In genomic region chr4:177339794-177340374, GRCh38 we compare ENCODE assay signal across 9 cellular contexts. TPM values are rescaled to one million over a fixed set of nuclear protein-coding genes. Genes with fewer than 3 reads are reported as not detected.
DNase-seq lines count a peak whose midpoint lies in the region; ATAC-seq, FAIRE-seq and TF ChIP-seq lines count a peak whose summit lies in the region.
"Had no signal": no experiment of that assay in that cellular context is flagged by ENCODE, and none has a peak within 500 bp of the region (broad histone marks: within the 10 kb centered on the region; RNA-seq: fewer than 3 reads in every experiment).

No MANE protein-coding gene starts in this region.

- no peak overlapping the region for H3K4ac ChIP-seq in H1 (replicated peaks; ENCODE audit: insufficient read length, low read depth, low read length)

- DNase-seq in EH (ENCODE audit: low read depth) = peak; percentile 64
- no peak for DNase-seq in Panc1 (ENCODE audit: low read depth, low spot score)
- no peak for DNase-seq in H1 (ENCODE audit: low read depth in 1 of 2, low spot score in 2 of 2)
- DNase-seq in naive thymus-derived CD4-positive, alpha-beta T cell = peak in 6 of 9 donors; percentile 5 to 46 (median 32)
- no peak for DNase-seq in NCI-H1930 (lab: John Stamatoyannopoulos, UW)
- DNase-seq in epidermal melanocyte (ENCODE audit: insufficient read length, low spot score) = no peak

- H2BK15ac ChIP-seq in H1 (ENCODE audit: low read length) = no peak overlapping the region

- no peak overlapping the region for H3K27ac ChIP-seq in Panc1 (ENCODE audit: low read length)
- H3K27ac ChIP-seq in H1 (ENCODE audit: low read depth, low read length) = no peak overlapping the region
- H3K27ac ChIP-seq in naive thymus-derived CD4-positive, alpha-beta T cell (ENCODE audit: low read depth, low read length) = no peak overlapping the region

- peak; percentile 59; the same call in 1 of the 2 replicates for TF ChIP-seq CTCF in Panc1 (IDR thresholded peaks at IDR 0.05)
- peak in 2 of 3 experiments; percentile 31 to 62; a peak in 2 of 4 replicates for TF ChIP-seq CTCF in H1 (IDR thresholded peaks at IDR 0.05; ENCODE audit: control extremely low read depth in 1 of 3, insufficient read depth in 1 of 3, low read depth in 1 of 3, low read length in 3 of 3)

- H3K4me1 Mint-ChIP-seq in naive thymus-derived CD4-positive, alpha-beta T cell = peaks cover 0 to 22% (median 0%) of the 10 kb centered on the region in 7 donors

- no peak overlapping the region for H3K18ac ChIP-seq in H1 (ENCODE audit: extremely low read depth, low read length)

- no peak overlapping the region for H3K56ac ChIP-seq in H1 (replicated peaks; ENCODE audit: insufficient read length, low read depth, low read length)

- no peaks in the 10 kb centered on the region for H3K27me3 Mint-ChIP-seq in naive thymus-derived CD4-positive, alpha-beta T cell
- H3K27me3 Mint-ChIP-seq: activated naive CD4-positive, alpha-beta T cell treated with anti-CD3 and anti-CD28 coated beads, Interleukin-2, amount 50 U/mL, for 24 hours had no signal

- H4K20me1 ChIP-seq in H1 (replicated peaks in 1 of 2; ENCODE audit: control insufficient read depth in 1 of 2, insufficient read depth in 2 of 2, low read length in 2 of 2) = peaks cover 0 to 3% of the 10 kb centered on the region in 2 experiments

- ATAC-seq in GM19324 (IDR thresholded peaks at IDR 0.05; ENCODE audit: low FRiP score, unreplicated experiment) = peak; percentile 92
- peak; percentile 94 for ATAC-seq in HG03139 (IDR thresholded peaks at IDR 0.05; ENCODE audit: unreplicated experiment)
- peak; percentile 81 for ATAC-seq in Panc1
- ATAC-seq in naive thymus-derived CD4-positive, alpha-beta T cell = peak; percentile 92

- in situ Hi-C loops in Panc1 (cut with HindIII; ENCODE audit: low pct_unique_long_range_greater_than_20kb, low sequenced_read_pairs) = no loop called here

- H2BK120ac ChIP-seq in H1 (replicated peaks; ENCODE audit: low read depth, low read length) = no peak overlapping the region

- no peak for FAIRE-seq in H1 (lab: Jason Lieb, UNC)

- no peak overlapping the region for H4K91ac ChIP-seq in H1 (replicated peaks; ENCODE audit: insufficient read length, low read length)

- H3K4me2 ChIP-seq in H1 (ENCODE audit: insufficient read depth in 1 of 2, low read depth in 2 of 2, low read length in 2 of 2) = no peak overlapping the region

- POLR2A ChIA-PET in Panc1 (lab: Charles Lee) (interaction anchor here (0.6 kb wide), 1 partner anchor 28 kb away, joined by 5 read pairs; no protein-coding TSS in a partner anchor), H1 (lab: Charles Lee; ENCODE audit: partially characterized antibody) (interaction anchor here (1.6 kb wide), 1 partner anchor 102 kb away, joined by 4 read pairs; the partner anchor contains the start of gene AGA)
- POLR2A ChIA-PET in naive thymus-derived CD4-positive, alpha-beta T cell (lab: Charles Lee) = interaction anchor here (1.0 kb wide), 1 partner anchor 99 kb away, joined by 3 read pairs; no protein-coding TSS in a partner anchor

- H2AFZ ChIP-seq in H1 (ENCODE audit: low read length) = no peak overlapping the region

- no peak overlapping the region for H2BK5ac ChIP-seq in H1 (ENCODE audit: low read depth, low read length)

- H2BK20ac ChIP-seq in H1 (ENCODE audit: low read length) = no peak overlapping the region

- CTCF ChIA-PET in Panc1 (lab: Charles Lee) = no interaction called here
- CTCF ChIA-PET in H1 (lab: Charles Lee; ENCODE audit: partially characterized antibody) = interaction anchor here (0.6 to 5.2 kb wide), 24 partner anchors 9 to 297 kb away, joined by 3 to 67 read pairs (median 4); no protein-coding TSS in a partner anchor
- CTCF ChIA-PET in naive thymus-derived CD4-positive, alpha-beta T cell (lab: Charles Lee) = interaction anchor here (0.5 to 1.0 kb wide), 2 partner anchors 31 to 208 kb away, joined by 3 read pairs; no protein-coding TSS in a partner anchor

- no peaks in the 10 kb centered on the region for H3K9me3 Mint-ChIP-seq in naive thymus-derived CD4-positive, alpha-beta T cell
- H3K9me3 Mint-ChIP-seq: activated naive CD4-positive, alpha-beta T cell treated with anti-CD3 and anti-CD28 coated beads, Interleukin-2, amount 50 U/mL, for 24 hours had no signal

- H3K36me3 ChIP-seq in Panc1 (ENCODE audit: control insufficient read depth, insufficient read depth, low read length) (no peaks in the 10 kb centered on the region; the same call in none of the 2 replicates), H1 (ENCODE audit: control insufficient read depth in 2 of 4, insufficient read depth in 4 of 4, low read length in 3 of 4) (peaks cover 0 to 15% (median 2%) of the 10 kb centered on the region in 4 experiments; a peak in 2 of 8 replicates)
- no peaks in the 10 kb centered on the region for H3K36me3 ChIP-seq in naive thymus-derived CD4-positive, alpha-beta T cell (ENCODE audit: control insufficient read depth in 2 of 3, insufficient read depth in 3 of 3, low read length in 3 of 3)

- no peak overlapping the region for H3K9ac ChIP-seq in H1 (replicated peaks in 1 of 4; ENCODE audit: extremely low read depth in 1 of 4, low read depth in 3 of 4, low read length in 3 of 4)

- BruUV-seq in Panc1 (replicated peaks; lab: Mats Ljungman, UMichigan) = no TSS peak

- no peak overlapping the region for H4K5ac ChIP-seq in H1 (ENCODE audit: insufficient read length, low read depth, low read length)

- H3K14ac ChIP-seq in H1 (ENCODE audit: insufficient read length) = no peak overlapping the region

- H3K27ac Mint-ChIP-seq in naive thymus-derived CD4-positive, alpha-beta T cell = peak overlapping the region in 1 of 9 donors; percentile 64
- H3K27ac Mint-ChIP-seq: activated naive CD4-positive, alpha-beta T cell treated with anti-CD3 and anti-CD28 coated beads, Interleukin-2, amount 50 U/mL, for 24 hours had no signal

- H3K23me2 ChIP-seq in H1 (ENCODE audit: low read depth, low read length) = no peaks in the 10 kb centered on the region

- H3K79me2 ChIP-seq in H1 (ENCODE audit: control insufficient read depth in 1 of 2, insufficient read depth in 2 of 2, low read length in 2 of 2) = no peaks in the 10 kb centered on the region

- TF ChIP-seq POLR2A in H1 (IDR thresholded peaks at IDR 0.05; ENCODE audit: control extremely low read depth in 1 of 2, low read depth in 2 of 2, low read length in 2 of 2) = no peak

- H3K4me3 ChIP-seq in Panc1 (ENCODE audit: low read depth in 2 of 2, low read length in 2 of 2) = no peak overlapping the region
- no peak overlapping the region for H3K4me3 ChIP-seq in H1 (ENCODE audit: extremely low read depth in 1 of 4, insufficient read depth in 2 of 4, low read depth in 3 of 4, low read length in 4 of 4)
- no peak overlapping the region for H3K4me3 ChIP-seq in naive thymus-derived CD4-positive, alpha-beta T cell (ENCODE audit: low read length)

- TF ChIP-seq RAD21 in H1 (IDR thresholded peaks at IDR 0.05 in 1 of 2, conservative IDR thresholded peaks at IDR 0.05 in 1 of 2; ENCODE audit: low read depth in 2 of 2, low read length in 2 of 2) = peak; percentile 64 to 65

- no peak for TF ChIP-seq EP300 in H1 (IDR thresholded peaks at IDR 0.05; ENCODE audit: borderline replicate concordance in 1 of 2, low read depth in 2 of 2, low read length in 2 of 2)

- no peaks in the 10 kb centered on the region for H3K79me1 ChIP-seq in H1 (ENCODE audit: low read depth, low read length)

- H3K9me3 ChIP-seq in Panc1 (ENCODE audit: control insufficient read depth, insufficient read depth, low read depth, low read length) = no peaks in the 10 kb centered on the region
- H3K9me3 ChIP-seq in H1 (ENCODE audit: insufficient read depth in 2 of 2, low read depth in 1 of 2, low read length in 1 of 2) = no peaks in the 10 kb centered on the region
- no peaks in the 10 kb centered on the region for H3K9me3 ChIP-seq in naive thymus-derived CD4-positive, alpha-beta T cell (ENCODE audit: control insufficient read depth in 2 of 3, low read length in 3 of 3)

- H4K8ac ChIP-seq in H1 (ENCODE audit: extremely low read depth, insufficient read depth, low read length) = no peak overlapping the region

- H2AK5ac ChIP-seq in H1 (ENCODE audit: low read depth, low read length) = no peak overlapping the region

- no peak overlapping the region for H2BK12ac ChIP-seq in H1 (ENCODE audit: low read depth, low read length)

- intact Hi-C loops in Panc1 (cut with micrococcal nuclease; ENCODE audit: unreplicated experiment) = loop anchor here (5.0 to 10.0 kb wide), 2 partner anchors 88 to 965 kb away; no protein-coding TSS in a partner anchor
- intact Hi-C loops in naive thymus-derived CD4-positive, alpha-beta T cell (cut with micrococcal nuclease) = loop anchor here (1.0 to 2.0 kb wide), 8 partner anchors 30 to 964 kb away; partner anchors contain the start of gene NEIL3 (in 1 of the 2)

- peak overlapping the region in 1 of 10 donors; percentile 56 for H3K4me3 Mint-ChIP-seq in naive thymus-derived CD4-positive, alpha-beta T cell
- H3K4me3 Mint-ChIP-seq: activated naive CD4-positive, alpha-beta T cell treated with anti-CD3 and anti-CD28 coated beads, Interleukin-2, amount 50 U/mL, for 24 hours had no signal

- H3K4me1 ChIP-seq in Panc1 (ENCODE audit: control insufficient read depth, insufficient read depth, low read length) = no peaks in the 10 kb centered on the region
- H3K4me1 ChIP-seq in H1 (replicated peaks in 1 of 4; ENCODE audit: control insufficient read depth in 3 of 4, insufficient read depth in 4 of 4, low read length in 3 of 4) = no peaks in the 10 kb centered on the region
- H3K4me1 ChIP-seq in naive thymus-derived CD4-positive, alpha-beta T cell (ENCODE audit: control insufficient read depth in 2 of 2, insufficient read depth in 2 of 2, low read length in 2 of 2) = no peaks in the 10 kb centered on the region

- H3K27me3 ChIP-seq in Panc1 (ENCODE audit: control insufficient read depth, insufficient read depth, low read length) (no peaks in the 10 kb centered on the region), H1 (replicated peaks in 1 of 4; ENCODE audit: control insufficient read depth in 3 of 4, extremely low read depth in 1 of 4, insufficient read depth in 3 of 4, low read length in 3 of 4) (no peaks in the 10 kb centered on the region)
- no peaks in the 10 kb centered on the region for H3K27me3 ChIP-seq in naive thymus-derived CD4-positive, alpha-beta T cell (ENCODE audit: control insufficient read depth in 2 of 2, insufficient read depth in 2 of 2, low read length in 2 of 2)

- H3K36me3 Mint-ChIP-seq in naive thymus-derived CD4-positive, alpha-beta T cell = peaks cover 0 to 8% (median 0%) of the 10 kb centered on the region in 5 donors
- H3K36me3 Mint-ChIP-seq: activated naive CD4-positive, alpha-beta T cell treated with anti-CD3 and anti-CD28 coated beads, Interleukin-2, amount 50 U/mL, for 24 hours had no signal

- 82% methylated on average over 2 of the region's 2 CpGs; no CpG with 5 or more reads in 1 of the 2 experiments for WGBS in H1 (ENCODE audit: extremely low coverage in 1 of 2, insufficient coverage in 1 of 2, insufficient read length in 1 of 2, insufficient replicate concordance in 2 of 2, low coverage in 1 of 2, low lambda C conversion rate in 2 of 2, missing lambda C conversion rate in 1 of 2), 2 experiments

- no peak overlapping the region for H3K23ac ChIP-seq in H1 (ENCODE audit: insufficient read length)

RNA-seq across cellular contexts. Expression of gene NEIL3, which starts 30.2 kb away (rescaled TPM):
- total RNA-seq in Panc1 (2021; ENCODE audit: unreplicated experiment) = 8.9 TPM
- polyA plus RNA-seq in Panc1 (2012; ENCODE audit: insufficient read length) = 1.5 TPM
- 10.8 and 11.0 TPM in 2 replicates for total RNA-seq in H1 (2021; fragmentation: NEBNext Ultra II Directional; extraction: Animal tissue kit (Norgen Biotek cat#: 25700))
- polyA plus RNA-seq in H1 (2011; rRNA removed) = 3.5 and 5.5 TPM in 2 replicates
- 7.1 TPM for polyA plus RNA-seq in H1 (2011; cell fraction: cytosol; rRNA removed)
- 5.3 TPM for polyA plus RNA-seq in H1 (2011; cell fraction: nucleus; rRNA removed)
- polyA plus RNA-seq in H1 (2012, experiment 1 of 2) = 4.4 to 6.0 TPM (median 5.1 TPM) in 4 replicates
- polyA plus RNA-seq in H1 (2012, experiment 2 of 2) = 0.93 TPM
- polyA plus RNA-seq in H1 (2013, experiment 1 of 2) = 7.2 TPM
- 7.6 TPM for polyA plus RNA-seq in H1 (2013, experiment 2 of 2)
- polyA minus RNA-seq in H1 (2011; rRNA and poly(A)+ RNA removed) = 5.9 and 6.7 TPM in 2 replicates
- polyA minus RNA-seq in H1 (2011; cell fraction: cytosol; rRNA and poly(A)+ RNA removed) = 5.3 TPM
- 17.2 TPM for polyA minus RNA-seq in H1 (2011; cell fraction: nucleus; rRNA and poly(A)+ RNA removed)
- total RNA-seq in naive thymus-derived CD4-positive, alpha-beta T cell = 10 to 100 TPM in 1 of 5 experiments, 1 to 10 TPM in 1, under 1 TPM in 1, not detected in 2; 0.37 to 24.7 (median 2.4) TPM
- polyA plus RNA-seq in naive thymus-derived CD4-positive, alpha-beta T cell = not detected

Comparison
In these comparisons a context has a peak if more than half of its experiments do, and no peak if none do; other contexts are left out.
1. DNase-seq: peak in EH (single experiment) and naive thymus-derived CD4-positive, alpha-beta T cell (6 of 9); none in Panc1 (single experiment), H1 (0 of 2), NCI-H1930 (0 of 2) and epidermal melanocyte (single experiment).
2. Peak in every context shown above with its lines, with median percentiles within 50 percentile points of each other: ATAC-seq.